18 cellular contexts compared by ENCODE assay signal in genomic region chr12:120816363-120816762, GRCh38.
A peak's percentile ranks its signal among the peaks of the same experiment; 100 is the strongest.
DNase-seq lines count a peak whose midpoint lies in the region; ATAC-seq, FAIRE-seq and TF ChIP-seq lines count a peak whose summit lies in the region.
"Had no signal": no experiment of that assay in that cellular context is flagged by ENCODE, and none has a peak within 500 bp of the region (broad histone marks: within the 10 kb centered on the region; RNA-seq: fewer than 3 reads in every experiment).

No MANE protein-coding gene starts in this region.

- FAIRE-seq in G401.6 (lab: Jason Lieb, UNC) = peak; percentile 30
- FAIRE-seq: GM18507, H54 had no signal

- H3K9ac ChIP-seq in Karpas-422 (ENCODE audit: low read length) = no peak overlapping the region

- peak overlapping the region; percentile 16; the same call in 1 of the 2 replicates for H3K27ac ChIP-seq in Karpas-422 (ENCODE audit: low read length)
- H3K27ac ChIP-seq in dorsolateral prefrontal cortex = peak overlapping the region in 52 of 59 donors; percentile 63 to 97 (median 91)

- DNase-seq in Karpas-422 = no peak
- no peak for DNase-seq in dorsolateral prefrontal cortex
- DNase-seq in GM13976 (ENCODE audit: low spot score) = no peak
- no peak for DNase-seq in activated naive CD8-positive, alpha-beta T cell treated with anti-CD3 and anti-CD28 coated beads for 36 hours
- DNase-seq: 8988T; C1 segment of cervical spinal cord; Calu3; CD4-positive, alpha-beta memory T cell; COR-L47; DMS53; DMS79 treated with DMSO at 0.1 percent for 48 hours; GOT3 had no signal

- H3K4me2 ChIP-seq in Karpas-422 (ENCODE audit: low read depth, low read length, poor library complexity, severe bottlenecking) = no peak overlapping the region

- no peak overlapping the region for H3K4me3 Mint-ChIP-seq in activated naive CD8-positive, alpha-beta T cell treated with anti-CD3 and anti-CD28 coated beads for 36 hours
- H3K4me3 Mint-ChIP-seq: CD4-positive, alpha-beta memory T cell had no signal

- peaks cover 3% of the 10 kb centered on the region for H3K36me3 Mint-ChIP-seq in activated naive CD8-positive, alpha-beta T cell treated with anti-CD3 and anti-CD28 coated beads for 36 hours

- ATAC-seq in GM21447 (IDR thresholded peaks at IDR 0.05; ENCODE audit: unreplicated experiment) (no peak), GM21717 (IDR thresholded peaks at IDR 0.05; ENCODE audit: unreplicated experiment) (no peak)

- in situ Hi-C loops in GM13976 (cut with MboI; ENCODE audit: low sequenced_read_pairs, unreplicated experiment) = no loop called here

- H3K9me2 ChIP-seq in Karpas-422 (replicated peaks; ENCODE audit: insufficient read depth, low read length) = no peaks in the 10 kb centered on the region

- TF ChIP-seq CTCF in dorsolateral prefrontal cortex (IDR thresholded peaks at IDR 0.05 in 54 of 56, conservative IDR thresholded peaks at IDR 0.05 in 2 of 56; ENCODE audit: low read depth in 1 of 56, partially characterized antibody in 56 of 56) = no peak
- no peak for TF ChIP-seq CTCF in GM13976 (IDR thresholded peaks at IDR 0.05; ENCODE audit: borderline replicate concordance, control extremely low read depth, extremely low read depth, insufficient read depth, missing control alignments)

- no peaks in the 10 kb centered on the region for H4K20me1 ChIP-seq in Karpas-422 (ENCODE audit: insufficient read depth, low read depth, low read length)

- peaks cover 35% of the 10 kb centered on the region for H3K4me1 Mint-ChIP-seq in activated naive CD8-positive, alpha-beta T cell treated with anti-CD3 and anti-CD28 coated beads for 36 hours

- H3K27ac Mint-ChIP-seq in activated naive CD8-positive, alpha-beta T cell treated with anti-CD3 and anti-CD28 coated beads for 36 hours = no peak overlapping the region

- H3K27me3 Mint-ChIP-seq in activated naive CD8-positive, alpha-beta T cell treated with anti-CD3 and anti-CD28 coated beads for 36 hours = no peaks in the 10 kb centered on the region
- H3K27me3 Mint-ChIP-seq: CD4-positive, alpha-beta memory T cell had no signal

- H3K79me2 ChIP-seq in Karpas-422 (ENCODE audit: low read length) = peaks cover 81% of the 10 kb centered on the region

- intact Hi-C loops in dorsolateral prefrontal cortex (cut with DNase I) = loop anchor here in 1 of 2 donors (10.0 kb wide), 1 partner anchor 92 kb away; the partner anchor contains the start of gene ACADS

- H3K9me3 Mint-ChIP-seq in activated naive CD8-positive, alpha-beta T cell treated with anti-CD3 and anti-CD28 coated beads for 36 hours = no peaks in the 10 kb centered on the region
- H3K9me3 Mint-ChIP-seq: CD4-positive, alpha-beta memory T cell had no signal

- H3K9me3 ChIP-seq in Karpas-422 (ENCODE audit: low read length) = no peaks in the 10 kb centered on the region
- H3K9me3 ChIP-seq: HAP-1 had no signal

- H3K4me3 ChIP-seq in Karpas-422 (ENCODE audit: low read length) (no peak overlapping the region), dorsolateral prefrontal cortex (no peak overlapping the region)
- H3K4me3 ChIP-seq: HAP-1 had no signal

- H3K27me3 ChIP-seq in Karpas-422 (ENCODE audit: low read length) = no peaks in the 10 kb centered on the region
- H3K27me3 ChIP-seq in dorsolateral prefrontal cortex = no peaks in the 10 kb centered on the region

- H3K36me3 ChIP-seq in Karpas-422 (ENCODE audit: insufficient read depth, low read length) = no peaks in the 10 kb centered on the region
- H3K36me3 ChIP-seq: HAP-1 had no signal

- no peak overlapping the region for H2AFZ ChIP-seq in Karpas-422 (ENCODE audit: low read length)

- peaks cover 28% of the 10 kb centered on the region for H3K4me1 ChIP-seq in Karpas-422 (ENCODE audit: low read length)
- H3K4me1 ChIP-seq: HAP-1 had no signal
